Comparison of ENCODE assay signal across 8 cellular contexts in the genomic region with DNA sequence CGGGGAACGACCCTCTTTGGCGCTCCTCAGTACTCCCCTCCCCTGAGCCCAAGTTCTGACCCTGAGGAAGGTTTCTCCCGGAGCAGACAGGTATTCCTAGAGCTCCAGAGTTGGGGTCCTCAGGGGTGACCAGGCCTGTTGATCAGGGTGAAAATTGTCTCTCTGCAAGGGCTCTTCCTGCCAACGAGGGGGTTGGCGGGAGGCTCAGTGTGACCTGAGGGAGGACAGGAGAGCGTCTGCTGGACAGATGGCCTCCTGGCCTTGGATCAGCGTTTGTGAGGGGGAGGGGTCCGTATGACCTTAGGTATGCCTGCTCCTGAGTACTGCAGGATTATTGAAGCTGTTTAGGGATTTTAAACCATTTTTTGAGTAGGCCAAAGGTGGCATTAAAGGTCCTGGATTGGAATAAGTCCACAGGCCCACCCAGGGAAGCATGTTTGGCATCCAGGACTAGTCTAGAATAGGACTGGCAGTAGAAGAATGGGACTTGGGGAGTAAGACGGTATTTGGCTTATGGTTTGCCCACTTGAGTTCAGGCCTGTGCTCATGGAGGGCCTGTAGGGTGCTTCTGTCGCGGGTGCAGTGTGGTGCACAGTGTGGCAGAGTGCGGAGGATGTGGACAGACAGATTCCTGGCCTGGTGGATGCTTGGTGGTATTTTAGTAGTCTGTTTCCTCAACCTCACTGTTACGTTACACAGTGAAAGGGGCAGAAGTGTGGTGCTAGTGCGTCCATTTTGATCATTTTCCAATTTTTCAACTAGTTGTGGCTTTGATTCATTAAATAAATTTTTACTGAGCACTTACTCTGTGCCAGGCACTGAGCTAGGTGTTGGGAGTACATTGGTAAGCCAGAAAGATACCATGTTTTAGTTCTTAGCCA. TPM values are rescaled to one million over a fixed set of nuclear protein-coding genes. Genes with fewer than 3 reads are reported as not detected.
A peak's percentile ranks its signal among the peaks of the same experiment; 100 is the strongest.
DNase-seq lines count a peak whose midpoint lies in the region; ATAC-seq and TF ChIP-seq lines count a peak whose summit lies in the region.

No MANE protein-coding gene starts in this region.

- H3K4me3 ChIP-seq in ACC112 (ENCODE audit: low read depth, low read length) (peak overlapping the region; percentile 100), dorsolateral prefrontal cortex (peak overlapping the region; percentile 70 to 98 (median 90)), thoracic aorta (peak overlapping the region; percentile 79)

- DNase-seq in M059J (ENCODE audit: low read depth), result peak; percentile 30
- DNase-seq in activated CD4-positive, alpha-beta T cell treated with anti-CD3 and anti-CD28 coated beads for 36 hours, result peak; percentile 76
- DNase-seq in dorsolateral prefrontal cortex, result peak in 2 of 10 donors; percentile 29 to 45
- DNase-seq in memory B cell (ENCODE audit: low spot score in 2 of 2), result peak; percentile 20 to 30
- DNase-seq in thoracic aorta (ENCODE audit: low spot score), result no peak
- DNase-seq in posterior vena cava (ENCODE audit: low spot score), result no peak

- H3K4me1 ChIP-seq in ACC112 (ENCODE audit: control insufficient read depth, insufficient read depth, low read length, unreplicated experiment) (peaks cover 16% of the 10 kb centered on the region), thoracic aorta (ENCODE audit: control insufficient read depth in 1 of 2, low read depth in 2 of 2) (peaks cover 40 to 69% of the 10 kb centered on the region in 2 donors)

- ATAC-seq in GM21390 (IDR thresholded peaks at IDR 0.05; ENCODE audit: unreplicated experiment) (peak; percentile 2), memory B cell (ENCODE audit: low read depth) (no peak), thoracic aorta (ENCODE audit: insufficient number of reproducible peaks, low FRiP score, low read depth) (no peak)
- ATAC-seq in activated CD4-positive, alpha-beta T cell treated with anti-CD3 and anti-CD28 coated beads for 36 hours, result peak; percentile 53

- peak overlapping the region; percentile 94 for H2AFZ ChIP-seq in ACC112 (ENCODE audit: low read length, unreplicated experiment)

- H3K9me3 ChIP-seq in thoracic aorta, result no peaks in the 10 kb centered on the region

- peaks cover 26% of the 10 kb centered on the region for H3K36me3 Mint-ChIP-seq in activated CD4-positive, alpha-beta T cell treated with anti-CD3 and anti-CD28 coated beads for 36 hours (ENCODE audit: low read depth)
- H3K36me3 Mint-ChIP-seq in memory B cell, result peaks cover 5% of the 10 kb centered on the region

- H3K27me3 ChIP-seq in ACC112 (ENCODE audit: insufficient read depth, low read length) (no peaks in the 10 kb centered on the region), dorsolateral prefrontal cortex (no peaks in the 10 kb centered on the region), thoracic aorta (replicated peaks; ENCODE audit: insufficient read depth) (no peaks in the 10 kb centered on the region)

- H3K36me3 ChIP-seq in ACC112 (ENCODE audit: insufficient read depth, low read length), result peaks cover 6% of the 10 kb centered on the region; the same call in 1 of the 2 replicates
- H3K36me3 ChIP-seq in thoracic aorta, result no peaks in the 10 kb centered on the region

- H3K4me1 Mint-ChIP-seq in activated CD4-positive, alpha-beta T cell treated with anti-CD3 and anti-CD28 coated beads for 36 hours, result peaks cover 64% of the 10 kb centered on the region
- peaks cover 42% of the 10 kb centered on the region for H3K4me1 Mint-ChIP-seq in memory B cell

- intact Hi-C loops in activated CD4-positive, alpha-beta T cell treated with anti-CD3 and anti-CD28 coated beads for 36 hours (cut with DNase I, micrococcal nuclease), result loop anchor here (1.0 to 5.0 kb wide), 3 partner anchors 11 to 149 kb away; a partner anchor contains a TSS
- intact Hi-C loops in dorsolateral prefrontal cortex (cut with DNase I) (loop anchor here (5.0 to 10.0 kb wide), 4 partner anchors 92 to 175 kb away; a partner anchor contains a TSS), posterior vena cava (cut with DNase I) (loop anchor here (2.0 to 10.0 kb wide), 3 partner anchors 35 to 175 kb away; a partner anchor contains a TSS)

- peak overlapping the region; percentile 94 for H3K4me3 Mint-ChIP-seq in activated CD4-positive, alpha-beta T cell treated with anti-CD3 and anti-CD28 coated beads for 36 hours
- peak overlapping the region; percentile 88 for H3K4me3 Mint-ChIP-seq in memory B cell

- peak overlapping the region; percentile 97 for H3K27ac Mint-ChIP-seq in activated CD4-positive, alpha-beta T cell treated with anti-CD3 and anti-CD28 coated beads for 36 hours
- H3K27ac Mint-ChIP-seq in memory B cell, result peak overlapping the region; percentile 78

- CTCF ChIA-PET in activated CD4-positive, alpha-beta T cell treated with anti-CD3 and anti-CD28 coated beads for 36 hours (lab: Charles Lee), result interaction anchor here (0.6 to 1.8 kb wide), 6 partner anchors 12 to 95 kb away, joined by 3 to 6 read pairs (median 3); a partner anchor contains a TSS

- H3K27ac ChIP-seq in ACC112 (ENCODE audit: low read depth, low read length), result peak overlapping the region; percentile 52
- H3K27ac ChIP-seq in dorsolateral prefrontal cortex, result peak overlapping the region; percentile 20 to 100 (median 94)
- H3K27ac ChIP-seq in thoracic aorta, result peak overlapping the region; percentile 91 to 94

- peaks cover 2% of the 10 kb centered on the region for H3K9me3 Mint-ChIP-seq in activated CD4-positive, alpha-beta T cell treated with anti-CD3 and anti-CD28 coated beads for 36 hours (ENCODE audit: low read depth)
- no peaks in the 10 kb centered on the region for H3K9me3 Mint-ChIP-seq in memory B cell

- H3K79me2 ChIP-seq in ACC112 (ENCODE audit: control insufficient read depth, insufficient read depth, low read length, unreplicated experiment), result peaks cover 62% of the 10 kb centered on the region

- POLR2A ChIA-PET in activated CD4-positive, alpha-beta T cell treated with anti-CD3 and anti-CD28 coated beads for 36 hours (lab: Charles Lee), result interaction anchor here (1.4 kb wide), 1 partner anchor 33 kb away, joined by 4 read pairs; a partner anchor contains a TSS

- no peak for TF ChIP-seq CTCF in dorsolateral prefrontal cortex (IDR thresholded peaks at IDR 0.05 in 54 of 56, conservative IDR thresholded peaks at IDR 0.05 in 2 of 56; ENCODE audit: low read depth in 1 of 56, partially characterized antibody in 56 of 56)
- TF ChIP-seq CTCF in thoracic aorta (IDR thresholded peaks at IDR 0.05), result no peak

- no peaks in the 10 kb centered on the region for H3K27me3 Mint-ChIP-seq in activated CD4-positive, alpha-beta T cell treated with anti-CD3 and anti-CD28 coated beads for 36 hours
- no peaks in the 10 kb centered on the region for H3K27me3 Mint-ChIP-seq in memory B cell

RNA-seq across cellular contexts. Expression of a gene that starts 1.0 kb away (rescaled TPM):
- 6.2 and 13.1 TPM in 2 replicates for total RNA-seq in M059J (2014; rRNA removed; shearing (Covaris generic))
- total RNA-seq in activated CD4-positive, alpha-beta T cell treated with anti-CD3 and anti-CD28 coated beads for 36 hours, result 10 to 100 TPM; 25.5 to 30.8 TPM
- total RNA-seq in dorsolateral prefrontal cortex, result 10 to 100 TPM; 24.1 to 48.5 (median 30.4) TPM
- total RNA-seq in thoracic aorta, result 10 to 100 TPM; 24.4 to 26.7 TPM
- total RNA-seq in posterior vena cava, result 10 to 100 TPM; 21.3 to 21.8 TPM

RNA-seq across cellular contexts. Expression of a gene that starts 33.4 kb away (rescaled TPM):
- total RNA-seq in M059J (2014; rRNA removed; shearing (Covaris generic)), result 214 and 270 TPM in 2 replicates
- 100 to 1,000 TPM in 1 of 2 experiments, 10 to 100 TPM in 1; 66.6 to 111 TPM for total RNA-seq in activated CD4-positive, alpha-beta T cell treated with anti-CD3 and anti-CD28 coated beads for 36 hours
- total RNA-seq in dorsolateral prefrontal cortex (10 to 100 TPM; 22.6 to 55.4 (median 35.9) TPM), thoracic aorta (100 to 1,000 TPM in 1 of 2 donors, 10 to 100 TPM in 1; 97.1 to 122 TPM), posterior vena cava (100 to 1,000 TPM in 1 of 2 donors, 10 to 100 TPM in 1; 83.0 to 113 TPM)

Comparison
In these comparisons a context has a peak if more than half of its experiments do, and no peak if none do; other contexts are left out.
1. ATAC-seq: peak in GM21390 (single experiment) and activated CD4-positive, alpha-beta T cell treated with anti-CD3 and anti-CD28 coated beads for 36 hours (single experiment); none in memory B cell (single experiment) and thoracic aorta (single experiment).
2. DNase-seq: peak in M059J (single experiment), activated CD4-positive, alpha-beta T cell treated with anti-CD3 and anti-CD28 coated beads for 36 hours (single experiment) and memory B cell (2 of 2); none in thoracic aorta (single experiment) and posterior vena cava (single experiment).
3. Peak in every context shown above with its lines, with median percentiles within 50 percentile points of each other: H3K27ac ChIP-seq and H3K4me3 ChIP-seq.